1 cellular context compared by ENCODE assay signal in the genomic region with DNA sequence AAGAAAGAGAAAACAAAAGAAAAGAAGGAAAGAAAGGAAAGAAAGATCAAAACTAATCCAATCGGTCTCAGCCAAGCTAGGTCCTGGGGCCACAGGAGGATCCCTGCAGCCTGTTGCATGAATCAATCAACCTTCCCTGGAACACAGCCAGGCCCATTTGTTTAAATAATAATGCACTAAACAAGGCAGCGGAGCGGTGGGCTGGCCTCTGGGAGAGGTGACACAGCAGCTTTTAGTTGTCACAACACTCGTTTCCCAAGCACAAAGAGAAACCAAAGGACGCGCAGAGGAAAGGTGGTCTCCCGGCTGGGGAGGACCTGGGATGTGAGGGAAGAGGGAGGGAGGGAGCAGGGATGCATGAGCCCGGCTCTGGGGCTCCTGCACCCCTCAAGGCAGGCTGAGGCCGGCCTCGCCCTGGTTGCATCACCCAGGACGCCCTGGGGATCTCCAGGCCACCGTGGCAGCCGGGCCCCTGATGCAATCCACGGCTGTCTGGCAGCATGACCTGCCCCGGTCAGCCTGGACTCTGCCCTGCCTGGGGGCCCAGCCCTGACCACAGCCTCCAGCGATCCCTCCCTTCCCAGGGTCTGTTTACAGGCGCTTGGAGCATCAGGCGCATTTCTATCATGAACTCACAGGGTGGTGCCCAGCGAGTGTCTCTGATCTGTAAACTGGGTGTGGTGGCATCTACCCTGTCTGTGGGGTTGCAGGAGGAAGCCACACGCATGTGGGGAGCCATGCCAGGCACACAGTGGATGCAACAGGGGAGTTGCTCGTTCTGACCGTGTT.
TF ChIP-seq lines count a peak whose summit lies in the region.

No MANE protein-coding gene starts in this region.

TF ChIP-seq in HepG2, 621 proteins besides CTCF, POLR2A, EP300 and RAD21 (continued from another document and continues in another):
- TF ChIP-seq SP5 (CRISPR knock-in tag; IDR thresholded peaks at IDR 0.05; ENCODE audit: borderline replicate concordance, low read depth) (peak; percentile 93), CHD4 (IDR thresholded peaks at IDR 0.05; ENCODE audit: borderline replicate concordance, low read length) (no peak), MAZ (IDR thresholded peaks at IDR 0.05; ENCODE audit: borderline replicate concordance, low read depth, low read length) (peak; percentile 54; the same call in 1 of the 2 replicates), MAZ (CRISPR knock-in tag; IDR thresholded peaks at IDR 0.05; ENCODE audit: low read depth) (peak; percentile 96), ZSCAN30 (CRISPR knock-in tag; IDR thresholded peaks at IDR 0.05) (no peak), ZNF550 (CRISPR knock-in tag; IDR thresholded peaks at IDR 0.05; ENCODE audit: borderline replicate concordance) (no peak), NCOR1 (IDR thresholded peaks at IDR 0.05; ENCODE audit: borderline replicate concordance, low read length) (peak; percentile 97), ZNF563 (CRISPR knock-in tag; IDR thresholded peaks at IDR 0.05) (peak; percentile 81; the same call in 1 of the 2 replicates), ISX (CRISPR knock-in tag; conservative IDR thresholded peaks at IDR 0.05) (no peak), ETV6 (CRISPR knock-in tag; conservative IDR thresholded peaks at IDR 0.05) (peak; percentile 89; the same call in 1 of the 2 replicates), EZH2 (conservative IDR thresholded peaks at IDR 0.05; ENCODE audit: low read depth, low read length) (no peak), IKZF4 (CRISPR knock-in tag; IDR thresholded peaks at IDR 0.05; ENCODE audit: borderline replicate concordance, low read depth, not compliant biosample characterization) (peak; percentile 78), KDM5A (IDR thresholded peaks at IDR 0.05; ENCODE audit: borderline replicate concordance, low read length) (no peak), GATAD2A (CRISPR knock-in tag; IDR thresholded peaks at IDR 0.05) (peak; percentile 90), ZNF792 (CRISPR knock-in tag; IDR thresholded peaks at IDR 0.05) (peak; percentile 93), SP2 (CRISPR knock-in tag; IDR thresholded peaks at IDR 0.05) (no peak), ZBTB21 (CRISPR knock-in tag; IDR thresholded peaks at IDR 0.05) (no peak; the same call in none of the 2 replicates), ZNF75D (CRISPR knock-in tag; IDR thresholded peaks at IDR 0.05; ENCODE audit: borderline replicate concordance) (no peak), MBNL3 (CRISPR knock-in tag; conservative IDR thresholded peaks at IDR 0.05) (no peak), EEA1 (CRISPR knock-in tag; IDR thresholded peaks at IDR 0.05; ENCODE audit: borderline replicate concordance) (no peak), U2AF2 (IDR thresholded peaks at IDR 0.05; ENCODE audit: low read depth, low read length) (no peak), HOXA3 (CRISPR knock-in tag; IDR thresholded peaks at IDR 0.05) (peak; percentile 96), MXI1 (IDR thresholded peaks at IDR 0.05; ENCODE audit: borderline replicate concordance, low read depth, low read length) (peak; percentile 75; the same call in 1 of the 3 replicates), ZNF337 (CRISPR knock-in tag; IDR thresholded peaks at IDR 0.05; ENCODE audit: borderline replicate concordance, low read depth) (no peak), ZNF598 (CRISPR knock-in tag; IDR thresholded peaks at IDR 0.05; ENCODE audit: borderline replicate concordance) (no peak), ZSCAN21 (CRISPR knock-in tag; IDR thresholded peaks at IDR 0.05; ENCODE audit: borderline replicate concordance) (peak; percentile 99), ZNF879 (CRISPR knock-in tag; IDR thresholded peaks at IDR 0.05) (no peak), MIXL1 (CRISPR knock-in tag; IDR thresholded peaks at IDR 0.05) (0 out of 2 replicates have a peak, but pooled peaks have one; percentile 21), ONECUT2 (CRISPR knock-in tag; IDR thresholded peaks at IDR 0.05) (no peak), YY1 (IDR thresholded peaks at IDR 0.05; ENCODE audit: insufficient read depth, insufficient replicate concordance, low read depth, low read length) (peak; percentile 61), PRMT3 (CRISPR knock-in tag; IDR thresholded peaks at IDR 0.05; ENCODE audit: borderline replicate concordance, low read depth) (0 out of 2 replicates have a peak, but pooled peaks have one; percentile 44), ZNF12 (CRISPR knock-in tag; IDR thresholded peaks at IDR 0.05) (peak; percentile 74), ZNF616 (CRISPR knock-in tag; IDR thresholded peaks at IDR 0.05; ENCODE audit: low read depth) (no peak), NFATC3 (CRISPR knock-in tag; IDR thresholded peaks at IDR 0.05) (peak; percentile 17; the same call in 1 of the 2 replicates), YEATS2 (CRISPR knock-in tag; IDR thresholded peaks at IDR 0.05; ENCODE audit: borderline replicate concordance) (peak; percentile 79; the same call in 1 of the 2 replicates)
- TF ChIP-seq, protein P1, sequence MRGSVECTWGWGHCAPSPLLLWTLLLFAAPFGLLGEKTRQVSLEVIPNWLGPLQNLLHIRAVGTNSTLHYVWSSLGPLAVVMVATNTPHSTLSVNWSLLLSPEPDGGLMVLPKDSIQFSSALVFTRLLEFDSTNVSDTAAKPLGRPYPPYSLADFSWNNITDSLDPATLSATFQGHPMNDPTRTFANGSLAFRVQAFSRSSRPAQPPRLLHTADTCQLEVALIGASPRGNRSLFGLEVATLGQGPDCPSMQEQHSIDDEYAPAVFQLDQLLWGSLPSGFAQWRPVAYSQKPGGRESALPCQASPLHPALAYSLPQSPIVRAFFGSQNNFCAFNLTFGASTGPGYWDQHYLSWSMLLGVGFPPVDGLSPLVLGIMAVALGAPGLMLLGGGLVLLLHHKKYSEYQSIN (CRISPR knock-in tag; IDR thresholded peaks at IDR 0.05; ENCODE audit: borderline replicate concordance): no peak
- TF ChIP-seq, protein P2, sequence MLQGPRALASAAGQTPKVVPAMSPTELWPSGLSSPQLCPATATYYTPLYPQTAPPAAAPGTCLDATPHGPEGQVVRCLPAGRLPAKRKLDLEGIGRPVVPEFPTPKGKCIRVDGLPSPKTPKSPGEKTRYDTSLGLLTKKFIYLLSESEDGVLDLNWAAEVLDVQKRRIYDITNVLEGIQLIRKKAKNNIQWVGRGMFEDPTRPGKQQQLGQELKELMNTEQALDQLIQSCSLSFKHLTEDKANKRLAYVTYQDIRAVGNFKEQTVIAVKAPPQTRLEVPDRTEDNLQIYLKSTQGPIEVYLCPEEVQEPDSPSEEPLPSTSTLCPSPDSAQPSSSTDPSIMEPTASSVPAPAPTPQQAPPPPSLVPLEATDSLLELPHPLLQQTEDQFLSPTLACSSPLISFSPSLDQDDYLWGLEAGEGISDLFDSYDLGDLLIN (CRISPR knock-in tag; IDR thresholded peaks at IDR 0.05; ENCODE audit: borderline replicate concordance): no peak
- TF ChIP-seq, protein P3, sequence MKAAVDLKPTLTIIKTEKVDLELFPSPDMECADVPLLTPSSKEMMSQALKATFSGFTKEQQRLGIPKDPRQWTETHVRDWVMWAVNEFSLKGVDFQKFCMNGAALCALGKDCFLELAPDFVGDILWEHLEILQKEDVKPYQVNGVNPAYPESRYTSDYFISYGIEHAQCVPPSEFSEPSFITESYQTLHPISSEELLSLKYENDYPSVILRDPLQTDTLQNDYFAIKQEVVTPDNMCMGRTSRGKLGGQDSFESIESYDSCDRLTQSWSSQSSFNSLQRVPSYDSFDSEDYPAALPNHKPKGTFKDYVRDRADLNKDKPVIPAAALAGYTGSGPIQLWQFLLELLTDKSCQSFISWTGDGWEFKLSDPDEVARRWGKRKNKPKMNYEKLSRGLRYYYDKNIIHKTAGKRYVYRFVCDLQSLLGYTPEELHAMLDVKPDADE (CRISPR knock-in tag; IDR thresholded peaks at IDR 0.05): no peak
- TF ChIP-seq, protein P4, sequence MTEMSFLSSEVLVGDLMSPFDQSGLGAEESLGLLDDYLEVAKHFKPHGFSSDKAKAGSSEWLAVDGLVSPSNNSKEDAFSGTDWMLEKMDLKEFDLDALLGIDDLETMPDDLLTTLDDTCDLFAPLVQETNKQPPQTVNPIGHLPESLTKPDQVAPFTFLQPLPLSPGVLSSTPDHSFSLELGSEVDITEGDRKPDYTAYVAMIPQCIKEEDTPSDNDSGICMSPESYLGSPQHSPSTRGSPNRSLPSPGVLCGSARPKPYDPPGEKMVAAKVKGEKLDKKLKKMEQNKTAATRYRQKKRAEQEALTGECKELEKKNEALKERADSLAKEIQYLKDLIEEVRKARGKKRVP (CRISPR knock-in tag; IDR thresholded peaks at IDR 0.05): peak; percentile 93 to 100
- TF ChIP-seq, protein P5, sequence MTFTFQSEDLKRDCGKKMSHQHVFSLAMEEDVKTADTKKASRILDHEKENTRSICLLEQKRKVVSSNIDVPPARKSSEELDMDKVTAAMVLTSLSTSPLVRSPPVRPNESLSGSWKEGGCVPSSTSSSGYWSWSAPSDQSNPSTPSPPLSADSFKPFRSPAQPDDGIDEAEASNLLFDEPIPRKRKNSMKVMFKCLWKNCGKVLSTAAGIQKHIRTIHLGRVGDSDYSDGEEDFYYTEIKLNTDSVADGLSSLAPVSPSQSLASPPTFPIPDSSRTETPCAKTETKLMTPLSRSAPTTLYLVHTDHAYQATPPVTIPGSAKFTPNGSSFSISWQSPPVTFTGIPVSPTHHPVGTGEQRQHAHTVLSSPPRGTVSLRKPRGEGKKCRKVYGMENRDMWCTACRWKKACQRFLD (CRISPR knock-in tag; IDR thresholded peaks at IDR 0.05; ENCODE audit: borderline replicate concordance): no peak
- TF ChIP-seq, protein P6, sequence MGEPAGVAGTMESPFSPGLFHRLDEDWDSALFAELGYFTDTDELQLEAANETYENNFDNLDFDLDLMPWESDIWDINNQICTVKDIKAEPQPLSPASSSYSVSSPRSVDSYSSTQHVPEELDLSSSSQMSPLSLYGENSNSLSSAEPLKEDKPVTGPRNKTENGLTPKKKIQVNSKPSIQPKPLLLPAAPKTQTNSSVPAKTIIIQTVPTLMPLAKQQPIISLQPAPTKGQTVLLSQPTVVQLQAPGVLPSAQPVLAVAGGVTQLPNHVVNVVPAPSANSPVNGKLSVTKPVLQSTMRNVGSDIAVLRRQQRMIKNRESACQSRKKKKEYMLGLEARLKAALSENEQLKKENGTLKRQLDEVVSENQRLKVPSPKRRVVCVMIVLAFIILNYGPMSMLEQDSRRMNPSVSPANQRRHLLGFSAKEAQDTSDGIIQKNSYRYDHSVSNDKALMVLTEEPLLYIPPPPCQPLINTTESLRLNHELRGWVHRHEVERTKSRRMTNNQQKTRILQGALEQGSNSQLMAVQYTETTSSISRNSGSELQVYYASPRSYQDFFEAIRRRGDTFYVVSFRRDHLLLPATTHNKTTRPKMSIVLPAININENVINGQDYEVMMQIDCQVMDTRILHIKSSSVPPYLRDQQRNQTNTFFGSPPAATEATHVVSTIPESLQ (CRISPR knock-in tag; conservative IDR thresholded peaks at IDR 0.05): no peak; the same call in 1 of the 2 replicates
- TF ChIP-seq, protein P7, sequence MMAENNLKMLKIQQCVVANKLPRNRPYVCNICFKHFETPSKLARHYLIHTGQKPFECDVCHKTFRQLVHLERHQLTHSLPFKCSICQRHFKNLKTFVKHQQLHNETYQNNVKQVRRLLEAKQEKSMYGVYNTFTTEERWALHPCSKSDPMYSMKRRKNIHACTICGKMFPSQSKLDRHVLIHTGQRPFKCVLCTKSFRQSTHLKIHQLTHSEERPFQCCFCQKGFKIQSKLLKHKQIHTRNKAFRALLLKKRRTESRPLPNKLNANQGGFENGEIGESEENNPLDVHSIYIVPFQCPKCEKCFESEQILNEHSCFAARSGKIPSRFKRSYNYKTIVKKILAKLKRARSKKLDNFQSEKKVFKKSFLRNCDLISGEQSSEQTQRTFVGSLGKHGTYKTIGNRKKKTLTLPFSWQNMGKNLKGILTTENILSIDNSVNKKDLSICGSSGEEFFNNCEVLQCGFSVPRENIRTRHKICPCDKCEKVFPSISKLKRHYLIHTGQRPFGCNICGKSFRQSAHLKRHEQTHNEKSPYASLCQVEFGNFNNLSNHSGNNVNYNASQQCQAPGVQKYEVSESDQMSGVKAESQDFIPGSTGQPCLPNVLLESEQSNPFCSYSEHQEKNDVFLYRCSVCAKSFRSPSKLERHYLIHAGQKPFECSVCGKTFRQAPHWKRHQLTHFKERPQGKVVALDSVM (CRISPR knock-in tag; IDR thresholded peaks at IDR 0.05): no peak; the same call in 1 of the 2 replicates
- TF ChIP-seq, protein P8, sequence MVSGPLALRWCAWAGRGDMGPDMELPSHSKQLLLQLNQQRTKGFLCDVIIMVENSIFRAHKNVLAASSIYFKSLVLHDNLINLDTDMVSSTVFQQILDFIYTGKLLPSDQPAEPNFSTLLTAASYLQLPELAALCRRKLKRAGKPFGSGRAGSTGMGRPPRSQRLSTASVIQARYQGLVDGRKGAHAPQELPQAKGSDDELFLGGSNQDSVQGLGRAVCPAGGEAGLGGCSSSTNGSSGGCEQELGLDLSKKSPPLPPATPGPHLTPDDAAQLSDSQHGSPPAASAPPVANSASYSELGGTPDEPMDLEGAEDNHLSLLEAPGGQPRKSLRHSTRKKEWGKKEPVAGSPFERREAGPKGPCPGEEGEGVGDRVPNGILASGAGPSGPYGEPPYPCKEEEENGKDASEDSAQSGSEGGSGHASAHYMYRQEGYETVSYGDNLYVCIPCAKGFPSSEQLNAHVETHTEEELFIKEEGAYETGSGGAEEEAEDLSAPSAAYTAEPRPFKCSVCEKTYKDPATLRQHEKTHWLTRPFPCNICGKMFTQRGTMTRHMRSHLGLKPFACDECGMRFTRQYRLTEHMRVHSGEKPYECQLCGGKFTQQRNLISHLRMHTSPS (CRISPR knock-in tag; IDR thresholded peaks at IDR 0.05; ENCODE audit: low read depth): peak; percentile 94
- TF ChIP-seq, protein P9, sequence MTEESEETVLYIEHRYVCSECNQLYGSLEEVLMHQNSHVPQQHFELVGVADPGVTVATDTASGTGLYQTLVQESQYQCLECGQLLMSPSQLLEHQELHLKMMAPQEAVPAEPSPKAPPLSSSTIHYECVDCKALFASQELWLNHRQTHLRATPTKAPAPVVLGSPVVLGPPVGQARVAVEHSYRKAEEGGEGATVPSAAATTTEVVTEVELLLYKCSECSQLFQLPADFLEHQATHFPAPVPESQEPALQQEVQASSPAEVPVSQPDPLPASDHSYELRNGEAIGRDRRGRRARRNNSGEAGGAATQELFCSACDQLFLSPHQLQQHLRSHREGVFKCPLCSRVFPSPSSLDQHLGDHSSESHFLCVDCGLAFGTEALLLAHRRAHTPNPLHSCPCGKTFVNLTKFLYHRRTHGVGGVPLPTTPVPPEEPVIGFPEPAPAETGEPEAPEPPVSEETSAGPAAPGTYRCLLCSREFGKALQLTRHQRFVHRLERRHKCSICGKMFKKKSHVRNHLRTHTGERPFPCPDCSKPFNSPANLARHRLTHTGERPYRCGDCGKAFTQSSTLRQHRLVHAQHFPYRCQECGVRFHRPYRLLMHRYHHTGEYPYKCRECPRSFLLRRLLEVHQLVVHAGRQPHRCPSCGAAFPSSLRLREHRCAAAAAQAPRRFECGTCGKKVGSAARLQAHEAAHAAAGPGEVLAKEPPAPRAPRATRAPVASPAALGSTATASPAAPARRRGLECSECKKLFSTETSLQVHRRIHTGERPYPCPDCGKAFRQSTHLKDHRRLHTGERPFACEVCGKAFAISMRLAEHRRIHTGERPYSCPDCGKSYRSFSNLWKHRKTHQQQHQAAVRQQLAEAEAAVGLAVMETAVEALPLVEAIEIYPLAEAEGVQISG (CRISPR knock-in tag; IDR thresholded peaks at IDR 0.05): peak; percentile 82
- TF ChIP-seq, protein P10, sequence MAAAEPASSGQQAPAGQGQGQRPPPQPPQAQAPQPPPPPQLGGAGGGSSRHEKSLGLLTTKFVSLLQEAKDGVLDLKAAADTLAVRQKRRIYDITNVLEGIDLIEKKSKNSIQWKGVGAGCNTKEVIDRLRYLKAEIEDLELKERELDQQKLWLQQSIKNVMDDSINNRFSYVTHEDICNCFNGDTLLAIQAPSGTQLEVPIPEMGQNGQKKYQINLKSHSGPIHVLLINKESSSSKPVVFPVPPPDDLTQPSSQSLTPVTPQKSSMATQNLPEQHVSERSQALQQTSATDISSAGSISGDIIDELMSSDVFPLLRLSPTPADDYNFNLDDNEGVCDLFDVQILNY (CRISPR knock-in tag; conservative IDR thresholded peaks at IDR 0.05): no peak
